In genomic region chrX:28876415-28876814, GRCh38 we compare ENCODE assay signal across 14 cellular contexts.
DNase-seq lines count a peak whose midpoint lies in the region; ATAC-seq and TF ChIP-seq lines count a peak whose summit lies in the region.
"Had no signal": no experiment of that assay in that cellular context is flagged by ENCODE, and none has a peak within 500 bp of the region (broad histone marks: within the 10 kb centered on the region; RNA-seq: fewer than 3 reads in every experiment).

No MANE protein-coding gene starts in this region.

- no peaks in the 10 kb centered on the region for H3K36me3 ChIP-seq in skeletal muscle tissue (ENCODE audit: control insufficient read depth in 3 of 3, insufficient read depth in 3 of 3, low read length in 3 of 3)
- H3K36me3 ChIP-seq: BLaER1 treated with 17β-estradiol and CSF1 and Interleukin-3, amounts not matched to agents 10 nM and 100 nM had no signal

- H3K9ac ChIP-seq in skeletal muscle tissue (ENCODE audit: low read depth in 1 of 3, low read length in 3 of 3) = no peak overlapping the region
- H3K9ac ChIP-seq: BLaER1 treated with 17β-estradiol and CSF1 and Interleukin-3, amounts not matched to agents 10 nM and 100 nM had no signal

- H3K27ac ChIP-seq in right cardiac atrium (ENCODE audit: low read length) (no peak overlapping the region), cingulate gyrus (ENCODE audit: low read depth, low read length) (peak overlapping the region; percentile 14), skeletal muscle tissue (ENCODE audit: low read depth, low read length) (peak overlapping the region; percentile 22), foreskin keratinocyte (no peak overlapping the region)
- H3K27ac ChIP-seq: 22Rv1; BLaER1 treated with 17β-estradiol and CSF1 and Interleukin-3, amounts not matched to agents 10 nM and 100 nM had no signal

- DNase-seq in Right ventricle myocardium superior (no peak), right cardiac atrium (no peak), medulla oblongata (ENCODE audit: extremely low spot score) (peak; percentile 20), GM10266 (ENCODE audit: extremely low spot score) (no peak), foreskin keratinocyte (no peak)
- DNase-seq: AML-193; CD4-positive, CD25-positive, alpha-beta regulatory T cell; DMS53 had no signal

- no peaks in the 10 kb centered on the region for H3K9me3 ChIP-seq in right cardiac atrium (ENCODE audit: control insufficient read depth, low read length)
- H3K9me3 ChIP-seq in skeletal muscle tissue (ENCODE audit: control insufficient read depth in 3 of 3, low read length in 3 of 3) = no peaks in the 10 kb centered on the region
- H3K9me3 ChIP-seq: BLaER1 treated with 17β-estradiol and CSF1 and Interleukin-3, amounts not matched to agents 10 nM and 100 nM had no signal

- H3K27me3 ChIP-seq in right cardiac atrium (ENCODE audit: control insufficient read depth, insufficient read depth) (no peaks in the 10 kb centered on the region), skeletal muscle tissue (ENCODE audit: control insufficient read depth in 3 of 3, insufficient read depth in 3 of 3, low read length in 3 of 3) (no peaks in the 10 kb centered on the region), foreskin keratinocyte (no peaks in the 10 kb centered on the region)
- H3K27me3 ChIP-seq: BLaER1 treated with 17β-estradiol and CSF1 and Interleukin-3, amounts not matched to agents 10 nM and 100 nM had no signal

- WGBS in right cardiac atrium = 9% methylated on average over 1 of the region's 1 CpG

- TF ChIP-seq CTCF in GM10266 (IDR thresholded peaks at IDR 0.05; ENCODE audit: control insufficient read depth, insufficient read depth, low read depth, missing control alignments) = no peak
- TF ChIP-seq CTCF in foreskin keratinocyte (conservative IDR thresholded peaks at IDR 0.05) = no peak

- intact Hi-C loops in Right ventricle myocardium superior (cut with DNase I) = no loop called here
- intact Hi-C loops in right cardiac atrium (cut with DNase I) = no loop called here

- H3K4me1 ChIP-seq in right cardiac atrium (ENCODE audit: control insufficient read depth, insufficient read depth, low read length) (no peaks in the 10 kb centered on the region), skeletal muscle tissue (ENCODE audit: control insufficient read depth in 3 of 3, insufficient read depth in 3 of 3, low read length in 3 of 3) (peaks cover 0 to 7% (median 6%) of the 10 kb centered on the region in 3 donors), foreskin keratinocyte (no peaks in the 10 kb centered on the region)
- H3K4me1 ChIP-seq: BLaER1 treated with 17β-estradiol and CSF1 and Interleukin-3, amounts not matched to agents 10 nM and 100 nM had no signal

- H3K4me3 ChIP-seq in right cardiac atrium (ENCODE audit: low read length) (no peak overlapping the region), skeletal muscle tissue (ENCODE audit: low read length in 3 of 3) (no peak overlapping the region)
- H3K4me3 ChIP-seq: BLaER1 treated with 17β-estradiol and CSF1 and Interleukin-3, amounts not matched to agents 10 nM and 100 nM had no signal

- peak; percentile 66 for ATAC-seq in Right ventricle myocardium superior (ENCODE audit: poor library complexity)
- no peak for ATAC-seq in right cardiac atrium
- ATAC-seq in HG02623 (IDR thresholded peaks at IDR 0.05; ENCODE audit: unreplicated experiment) = no peak
- no peak for ATAC-seq in foreskin keratinocyte
- ATAC-seq: HCT116 had no signal

Comparison
In these comparisons a context has a peak if more than half of its experiments do, and no peak if none do; other contexts are left out.
1. H3K27ac ChIP-seq: peak in cingulate gyrus (single experiment) and skeletal muscle tissue (single experiment); none in right cardiac atrium (single experiment) and foreskin keratinocyte (single experiment).